Comparison of ENCODE assay signal across 15 cellular contexts in genomic region chr1:160553778-160554177, GRCh38. TPM values are rescaled to one million over a fixed set of nuclear protein-coding genes. Genes with fewer than 3 reads are reported as not detected.
"Had no signal": no experiment of that assay in that cellular context is flagged by ENCODE, and none has a peak within 500 bp of the region (broad histone marks: within the 10 kb centered on the region; RNA-seq: fewer than 3 reads in every experiment).

No MANE protein-coding gene starts in this region.

- H3K4me3 Mint-ChIP-seq: activated CD8-positive, alpha-beta T cell treated with anti-CD3 and anti-CD28 coated beads, Interleukin-2, amount 10 ng/mL, durations not matched to agents 7 days and 5 days; activated naive CD4-positive, alpha-beta T cell treated with anti-CD3 and anti-CD28 coated beads for 36 hours; mesothelial cell of epicardium had no signal

- H3K36me3 ChIP-seq: cardiac muscle cell, thyroid gland, WERI-Rb-1 had no signal

- H3K36me3 Mint-ChIP-seq: mesothelial cell of epicardium had no signal

- H3K9me3 Mint-ChIP-seq: activated naive CD4-positive, alpha-beta T cell treated with anti-CD3 and anti-CD28 coated beads for 36 hours; activated T-helper 2 cell treated with anti-CD3 and anti-CD28 coated beads, Interferon-gamma antibody, Interleukin-2, Interleukin-4, amounts not matched to agents 10 μg/mL and 5 μg/mL and 100 μg/mL, durations not matched to agents 14 hours and 24 hours and 36 hours had no signal

- ATAC-seq: activated CD8-positive, alpha-beta T cell treated with anti-CD3 and anti-CD28 coated beads, Interleukin-2, amount 10 ng/mL, durations not matched to agents 7 days and 5 days; left colon; lower lobe of right lung; pancreas had no signal

- H3K4me1 ChIP-seq: lower lobe of right lung, thyroid gland had no signal

- DNase-seq: activated CD4-positive, alpha-beta T cell treated with anti-CD3 and anti-CD28 coated beads for 4 hours; activated CD8-positive, alpha-beta T cell treated with anti-CD3 and anti-CD28 coated beads, Interleukin-2, amount 10 ng/mL, durations not matched to agents 7 days and 5 days; activated naive CD4-positive, alpha-beta T cell treated with anti-CD3 and anti-CD28 coated beads for 36 hours; activated T-cell treated with anti-CD3 and anti-CD28 coated beads for 4 hours; left colon; lower lobe of right lung; pancreas; stimulated activated CD4-positive, alpha-beta T cell treated with anti-CD3 and anti-CD28 coated beads, Interleukin-12 subunit alpha, Interleukin-12 subunit beta, amount 100 ng/mL, for 4 hours; stimulated activated CD4-positive, alpha-beta T cell treated with anti-CD3 and anti-CD28 coated beads, Interleukin-2, amount 100 ng/mL, for 24 hours; T-helper 1 cell; thyroid gland; WERI-Rb-1 had no signal

- H3K27ac Mint-ChIP-seq: activated CD8-positive, alpha-beta T cell treated with anti-CD3 and anti-CD28 coated beads, Interleukin-2, amount 10 ng/mL, durations not matched to agents 7 days and 5 days; activated naive CD4-positive, alpha-beta T cell treated with anti-CD3 and anti-CD28 coated beads for 36 hours; activated T-helper 2 cell treated with anti-CD3 and anti-CD28 coated beads, Interferon-gamma antibody, Interleukin-2, Interleukin-4, amounts not matched to agents 10 μg/mL and 5 μg/mL and 100 μg/mL, durations not matched to agents 14 hours and 24 hours and 36 hours; mesothelial cell of epicardium had no signal

- H3K4me3 ChIP-seq: cardiac muscle cell, lower lobe of right lung, pancreas, thyroid gland had no signal

- H3K27ac ChIP-seq: cardiac muscle cell, lower lobe of right lung, pancreas, thyroid gland, WERI-Rb-1 had no signal

- H3K9me3 ChIP-seq: lower lobe of right lung, pancreas, thyroid gland had no signal

RNA-seq across cellular contexts. Expression of gene CD84, which starts 25.5 kb away (rescaled TPM):
- total RNA-seq: cardiac muscle cell, mesothelial cell of epicardium had no signal

RNA-seq across cellular contexts. Expression of gene SLAMF6, which starts 30.7 kb away (rescaled TPM):
- total RNA-seq: cardiac muscle cell, mesothelial cell of epicardium had no signal
